ENCODE assay signal across 13 cellular contexts in the genomic region with DNA sequence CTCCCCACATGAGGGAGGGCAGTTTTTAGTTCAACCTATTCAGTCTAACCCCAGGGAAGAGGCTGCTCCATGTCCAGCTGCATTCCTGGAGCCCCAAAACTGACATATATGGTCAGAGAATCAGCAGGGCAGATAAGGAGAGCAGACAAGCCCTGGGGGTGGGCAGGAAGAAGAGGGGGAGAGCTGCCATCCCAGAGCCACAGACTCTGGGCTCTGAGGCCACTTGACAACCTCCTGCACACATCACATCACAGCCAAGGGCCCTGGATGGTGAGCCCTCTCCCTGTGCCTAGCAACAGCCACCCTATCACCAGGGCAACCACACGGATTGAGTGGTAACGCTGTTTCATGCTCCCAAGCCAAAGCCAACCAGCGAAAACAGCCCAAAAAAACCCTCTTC. TPM values are rescaled to one million over a fixed set of nuclear protein-coding genes. Genes with fewer than 3 reads are reported as not detected.
DNase-seq lines count a peak whose midpoint lies in the region; ATAC-seq and TF ChIP-seq lines count a peak whose summit lies in the region.
"Had no signal": no experiment of that assay in that cellular context is flagged by ENCODE, and none has a peak within 500 bp of the region (broad histone marks: within the 10 kb centered on the region; RNA-seq: fewer than 3 reads in every experiment).

No MANE protein-coding gene starts in this region.

- H3K56ac ChIP-seq in mesendoderm (ENCODE audit: low read length), result peak overlapping the region; percentile 39

- H3K27me3 ChIP-seq in mesendoderm (ENCODE audit: insufficient read depth, low read length, poor library complexity), result no peaks in the 10 kb centered on the region
- H3K27me3 ChIP-seq in suprapubic skin, result no peaks in the 10 kb centered on the region
- H3K27me3 ChIP-seq: pancreas had no signal

- TF ChIP-seq CTCF in brain (conservative IDR thresholded peaks at IDR 0.05) (no peak), suprapubic skin (IDR thresholded peaks at IDR 0.05) (no peak)

- H3K27me3 Mint-ChIP-seq in activated T-cell treated with anti-CD3 and anti-CD28 coated beads, Interleukin-2, amount 50 U/mL, for 24 hours, result no peaks in the 10 kb centered on the region
- peaks cover 19% of the 10 kb centered on the region for H3K27me3 Mint-ChIP-seq in brain

- H2BK15ac ChIP-seq in mesendoderm (replicated peaks; ENCODE audit: low read depth), result no peak overlapping the region

- H3K27ac ChIP-seq in mesendoderm (ENCODE audit: low read depth, low read length), result no peak overlapping the region
- H3K27ac ChIP-seq in suprapubic skin, result peak overlapping the region; percentile 1

- peak overlapping the region; percentile 99 for H3K27ac Mint-ChIP-seq in activated T-cell treated with anti-CD3 and anti-CD28 coated beads, Interleukin-2, amount 50 U/mL, for 24 hours
- H3K27ac Mint-ChIP-seq in brain, result peak overlapping the region; percentile 54 to 99 (median 85)
- H3K27ac Mint-ChIP-seq: GM23338 had no signal

- H3K36me3 ChIP-seq in mesendoderm (ENCODE audit: control insufficient read depth, insufficient read depth, low read length) (peaks cover 5% of the 10 kb centered on the region), suprapubic skin (peaks cover 39% of the 10 kb centered on the region)

- no peak overlapping the region for H3K23ac ChIP-seq in mesendoderm (ENCODE audit: low read length)

- intact Hi-C loops in sciatic nerve (cut with DNase I), result no loop called here

- WGBS in mesendoderm (ENCODE audit: extremely low coverage, insufficient coverage, low lambda C conversion rate), result no CpG with 5 or more reads among the region's 3 CpGs
- WGBS in suprapubic skin, result 75% methylated on average over 3 of the region's 3 CpGs

- peaks cover 44% of the 10 kb centered on the region for H3K4me1 Mint-ChIP-seq in activated T-cell treated with anti-CD3 and anti-CD28 coated beads, Interleukin-2, amount 50 U/mL, for 24 hours (ENCODE audit: low read depth)
- H3K4me1 Mint-ChIP-seq in brain, result peaks cover 62% of the 10 kb centered on the region

- H3K9ac ChIP-seq in mesendoderm (ENCODE audit: low read length), result no peak overlapping the region

- H3K4me2 ChIP-seq in mesendoderm (ENCODE audit: low read length), result no peak overlapping the region
- H3K4me2 ChIP-seq: GM23338 had no signal

- H3K4ac ChIP-seq in mesendoderm (ENCODE audit: low read depth, low read length), result no peak overlapping the region

- H3K9me3 ChIP-seq in suprapubic skin, result no peaks in the 10 kb centered on the region
- H3K9me3 ChIP-seq: pancreas had no signal

- no peak overlapping the region for H2BK120ac ChIP-seq in mesendoderm (ENCODE audit: low read depth, low read length)

- DNase-seq in activated T-cell treated with anti-CD3 and anti-CD28 coated beads, Interleukin-2, amount 50 U/mL, for 24 hours, result no peak
- no peak for DNase-seq in activated T-cell treated with anti-CD3 and anti-CD28 coated beads for 4 hours
- DNase-seq in mesendoderm, result peak; percentile 63
- DNase-seq in suprapubic skin (ENCODE audit: low spot score in 2 of 2), result no peak
- no peak for DNase-seq in stimulated activated CD4-positive, alpha-beta T cell treated with anti-CD3 and anti-CD28 coated beads, Interleukin-2, amount 100 ng/mL, for 24 hours
- DNase-seq in sciatic nerve (ENCODE audit: low spot score), result no peak
- DNase-seq in effector CD4-positive, alpha-beta T cell, result no peak
- DNase-seq: pancreas, T-helper 1 cell had no signal

- TF ChIP-seq EP300 in suprapubic skin (IDR thresholded peaks at IDR 0.05), result no peak

- H3K4me1 ChIP-seq in mesendoderm (ENCODE audit: control insufficient read depth, low read depth, low read length) (peaks cover 2% of the 10 kb centered on the region), suprapubic skin (peaks cover 73% of the 10 kb centered on the region)

- no peak overlapping the region for H2BK5ac ChIP-seq in mesendoderm (ENCODE audit: low read length)

- H3K4me3 Mint-ChIP-seq in activated T-cell treated with anti-CD3 and anti-CD28 coated beads, Interleukin-2, amount 50 U/mL, for 24 hours, result no peak overlapping the region
- H3K4me3 Mint-ChIP-seq in brain, result peak overlapping the region; percentile 33 to 99 (median 55)
- H3K4me3 Mint-ChIP-seq: GM23338 had no signal

- peaks cover 9% of the 10 kb centered on the region for H3K79me1 ChIP-seq in mesendoderm (ENCODE audit: low read length)

- no peak overlapping the region for H2AK5ac ChIP-seq in mesendoderm (ENCODE audit: low read length)

- H3K18ac ChIP-seq in mesendoderm (ENCODE audit: low read length), result no peak overlapping the region

- H3K79me2 ChIP-seq in mesendoderm (ENCODE audit: control insufficient read depth, insufficient read depth, low read length), result peaks cover 10% of the 10 kb centered on the region

- peaks cover 79% of the 10 kb centered on the region for H3K36me3 Mint-ChIP-seq in activated T-cell treated with anti-CD3 and anti-CD28 coated beads, Interleukin-2, amount 50 U/mL, for 24 hours (ENCODE audit: low read depth)
- H3K36me3 Mint-ChIP-seq in brain, result peaks cover 32% of the 10 kb centered on the region

- TF ChIP-seq POLR2A in suprapubic skin (IDR thresholded peaks at IDR 0.05), result no peak

- no peak for ATAC-seq in sciatic nerve
- ATAC-seq: GM23338 had no signal

- no peak overlapping the region for H3K4me3 ChIP-seq in mesendoderm (ENCODE audit: low read length)
- H3K4me3 ChIP-seq in suprapubic skin, result no peak overlapping the region
- H3K4me3 ChIP-seq: GM23338, pancreas had no signal

- H3K9me3 Mint-ChIP-seq in activated T-cell treated with anti-CD3 and anti-CD28 coated beads, Interleukin-2, amount 50 U/mL, for 24 hours, result no peaks in the 10 kb centered on the region
- H3K9me3 Mint-ChIP-seq in brain, result peaks cover 0 to 2% (median 0%) of the 10 kb centered on the region in 5 experiments
- H3K9me3 Mint-ChIP-seq: GM23338 had no signal

- H4K8ac ChIP-seq in mesendoderm (ENCODE audit: low read depth, low read length), result no peak overlapping the region

- H4K5ac ChIP-seq in mesendoderm (ENCODE audit: low read length), result no peak overlapping the region

RNA-seq across cellular contexts. Expression of a gene that starts 3.1 kb away (rescaled TPM):
- 62.5 TPM for polyA plus RNA-seq in brain (ENCODE audit: insufficient read depth, low read depth, low replicate concordance)
- polyA plus RNA-seq in mesendoderm (2013, experiment 1 of 2), result 42.0 TPM
- polyA plus RNA-seq in mesendoderm (2013, experiment 2 of 2), result 42.6 TPM
- 10 to 100 TPM; 53.7 to 72.5 (median 68.5) TPM for total RNA-seq in suprapubic skin
- 78.6 TPM for total RNA-seq in sciatic nerve

RNA-seq across cellular contexts. Expression of a gene that starts 3.5 kb away (rescaled TPM):
- 7.9 TPM for polyA plus RNA-seq in brain (ENCODE audit: insufficient read depth, low read depth, low replicate concordance)
- polyA plus RNA-seq in mesendoderm (2013, experiment 1 of 2), result 8.8 TPM
- 8.9 TPM for polyA plus RNA-seq in mesendoderm (2013, experiment 2 of 2)
- total RNA-seq in suprapubic skin (10 to 100 TPM; 11.6 to 25.6 (median 13.7) TPM), sciatic nerve (6.5 TPM)

RNA-seq across cellular contexts. Expression of a gene that starts 21.7 kb away (rescaled TPM):
- not detected for polyA plus RNA-seq in brain (ENCODE audit: insufficient read depth, low read depth, low replicate concordance)
- 0.06 TPM for polyA plus RNA-seq in mesendoderm (2013, experiment 1 of 2)
- polyA plus RNA-seq in mesendoderm (2013, experiment 2 of 2), result 0.08 TPM
- total RNA-seq in suprapubic skin (1 to 10 TPM in 1 of 4 donors, not detected in 3; 1.6 TPM), sciatic nerve (not detected)
- total RNA-seq: frontal cortex, NCI-H460 had no signal
- polyA plus RNA-seq: GM23338 had no signal
